In the genomic region with DNA sequence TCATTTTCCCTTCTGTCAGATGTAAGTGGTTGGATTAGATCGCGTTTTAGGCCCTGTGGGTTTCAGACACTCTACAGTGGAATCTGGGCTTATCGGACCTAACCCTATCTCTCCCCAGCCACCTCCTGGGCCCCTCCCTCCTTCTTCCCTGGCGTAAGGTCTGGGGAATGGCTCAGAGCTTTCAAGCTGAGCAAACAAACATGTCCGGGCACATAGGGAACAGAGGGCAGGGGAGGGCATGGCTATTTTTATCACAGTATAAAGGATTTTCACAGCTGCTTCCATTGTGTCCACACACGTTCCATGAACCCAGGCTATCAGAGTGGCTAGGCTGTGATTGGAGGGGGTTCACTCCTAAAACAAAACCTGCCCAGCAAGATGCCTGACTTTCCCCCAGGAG, we compare ENCODE assay signal across 2 cellular contexts.
TF ChIP-seq lines count a peak whose summit lies in the region.
"Not testable (repeated sequence)": the region's sequence is repeated elsewhere in the genome, so short reads cannot be mapped to it uniquely, and the experiment has no call there.

No MANE protein-coding gene starts in this region.

TF ChIP-seq in K562, 482 proteins besides CTCF, POLR2A, EP300 and RAD21:
- TF ChIP-seq MTA2 (IDR thresholded peaks at IDR 0.05; ENCODE audit: low read depth): peak; percentile 25; the same call in 1 of the 2 replicates
- TF ChIP-seq NR2C2 (CRISPR knock-in tag; IDR thresholded peaks at IDR 0.05); TEAD4 (CRISPR knock-in tag; IDR thresholded peaks at IDR 0.05; ENCODE audit: borderline replicate concordance): not testable (repeated sequence)
- TF ChIP-seq NR2C2 (tag; IDR thresholded peaks at IDR 0.05): 0 out of 2 replicates have a peak, but pooled peaks have one; percentile 22
- TF ChIP-seq CBFA2T2 (conservative IDR thresholded peaks at IDR 0.05): peak; percentile 75
- TF ChIP-seq ARID1B (IDR thresholded peaks at IDR 0.05): peak; percentile 64
- peak; percentile 57; the same call in 1 of the 2 replicates for TF ChIP-seq KLF16 (IDR thresholded peaks at IDR 0.05)
- 0 out of 4 replicates have a peak, but pooled peaks of 1 of the 2 experiments have one; percentile 30 for TF ChIP-seq MAZ (CRISPR knock-in tag; conservative IDR thresholded peaks at IDR 0.05 in 1 of 2, IDR thresholded peaks at IDR 0.05 in 1 of 2)
- TF ChIP-seq MEF2A (IDR thresholded peaks at IDR 0.05; ENCODE audit: control insufficient read depth, low read depth, low read length): peak; percentile 59
- TF ChIP-seq MEIS2 (IDR thresholded peaks at IDR 0.05; ENCODE audit: partially characterized antibody): peak; percentile 26
- TF ChIP-seq CTBP1 (IDR thresholded peaks at IDR 0.05; ENCODE audit: borderline replicate concordance): peak; percentile 37; the same call in 1 of the 2 replicates
- peak; percentile 72 to 79 for TF ChIP-seq KDM1A (IDR thresholded peaks at IDR 0.05)
- TF ChIP-seq, protein P1, sequence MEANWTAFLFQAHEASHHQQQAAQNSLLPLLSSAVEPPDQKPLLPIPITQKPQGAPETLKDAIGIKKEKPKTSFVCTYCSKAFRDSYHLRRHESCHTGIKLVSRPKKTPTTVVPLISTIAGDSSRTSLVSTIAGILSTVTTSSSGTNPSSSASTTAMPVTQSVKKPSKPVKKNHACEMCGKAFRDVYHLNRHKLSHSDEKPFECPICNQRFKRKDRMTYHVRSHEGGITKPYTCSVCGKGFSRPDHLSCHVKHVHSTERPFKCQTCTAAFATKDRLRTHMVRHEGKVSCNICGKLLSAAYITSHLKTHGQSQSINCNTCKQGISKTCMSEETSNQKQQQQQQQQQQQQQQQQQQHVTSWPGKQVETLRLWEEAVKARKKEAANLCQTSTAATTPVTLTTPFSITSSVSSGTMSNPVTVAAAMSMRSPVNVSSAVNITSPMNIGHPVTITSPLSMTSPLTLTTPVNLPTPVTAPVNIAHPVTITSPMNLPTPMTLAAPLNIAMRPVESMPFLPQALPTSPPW (CRISPR knock-in tag; IDR thresholded peaks at IDR 0.05): peak; percentile 72
- peak; percentile 78 to 89 for TF ChIP-seq FOXA3 (CRISPR knock-in tag; conservative IDR thresholded peaks at IDR 0.05 in 1 of 2, IDR thresholded peaks at IDR 0.05 in 1 of 2)
- 0 out of 4 replicates have a peak, but pooled peaks of 1 of the 2 experiments have one; percentile 29 for TF ChIP-seq HDAC1 (IDR thresholded peaks at IDR 0.05)
- TF ChIP-seq NCOR1 (IDR thresholded peaks at IDR 0.05): peak; percentile 56
- TF ChIP-seq TEAD4 (IDR thresholded peaks at IDR 0.05; ENCODE audit: low read length): peak; percentile 60; the same call in 1 of the 2 replicates
- TF ChIP-seq TAL1 (IDR thresholded peaks at IDR 0.05): peak; percentile 60
- TF ChIP-seq CBFA2T3 (IDR thresholded peaks at IDR 0.05): peak; percentile 76
- TF ChIP-seq SOX6 (IDR thresholded peaks at IDR 0.05): peak; percentile 23; the same call in 1 of the 2 replicates
- TF ChIP-seq, protein P2, sequence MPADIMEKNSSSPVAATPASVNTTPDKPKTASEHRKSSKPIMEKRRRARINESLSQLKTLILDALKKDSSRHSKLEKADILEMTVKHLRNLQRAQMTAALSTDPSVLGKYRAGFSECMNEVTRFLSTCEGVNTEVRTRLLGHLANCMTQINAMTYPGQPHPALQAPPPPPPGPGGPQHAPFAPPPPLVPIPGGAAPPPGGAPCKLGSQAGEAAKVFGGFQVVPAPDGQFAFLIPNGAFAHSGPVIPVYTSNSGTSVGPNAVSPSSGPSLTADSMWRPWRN (IDR thresholded peaks at IDR 0.05; ENCODE audit: low read depth): peak; percentile 57; the same call in 1 of the 2 replicates
- TF ChIP-seq RCOR1 (IDR thresholded peaks at IDR 0.05; ENCODE audit: borderline replicate concordance in 1 of 2, low read depth in 2 of 2, low read length in 2 of 2): peak in 1 of 2 experiments; percentile 88; a peak in 2 of 4 replicates
- peak; percentile 71 for TF ChIP-seq TCF3 (CRISPR knock-in tag; IDR thresholded peaks at IDR 0.05)
- peak; percentile 67; the same call in 1 of the 2 replicates for TF ChIP-seq MEF2D (tag; conservative IDR thresholded peaks at IDR 0.05; ENCODE audit: low read depth)

TF ChIP-seq in liver, 16 proteins besides CTCF, POLR2A, EP300 and RAD21:
- TF ChIP-seq YY1 (IDR thresholded peaks at IDR 0.05) (peak; percentile 21), RXRA (IDR thresholded peaks at IDR 0.05) (peak; percentile 39 to 54), NR2F2 (IDR thresholded peaks at IDR 0.05) (peak; percentile 8), SP1 (IDR thresholded peaks at IDR 0.05) (peak; percentile 24)
